ENCODE assay signal across 8 cellular contexts in genomic region chr10:13346280-13346819, GRCh38. TPM values are rescaled to one million over a fixed set of nuclear protein-coding genes. Genes with fewer than 3 reads are reported as not detected.
DNase-seq lines count a peak whose midpoint lies in the region; ATAC-seq and TF ChIP-seq lines count a peak whose summit lies in the region.

No MANE protein-coding gene starts in this region.

- DNase-seq in BE2C (no peak), brain microvascular endothelial cell (peak; percentile 43), right lobe of liver (no peak), thyroid gland (peak; percentile 22 to 24), GM10248 (ENCODE audit: extremely low spot score) (no peak)
- DNase-seq in activated CD4-positive, alpha-beta T cell treated with anti-CD3 and anti-CD28 coated beads, Interleukin-2, amount 50 U/mL, for 48 hours: no peak

- 4% methylated on average over 16 of the region's 17 CpGs for WGBS in HUES64
- WGBS in right lobe of liver (ENCODE audit: insufficient coverage, low coverage, low lambda C conversion rate, missing lambda C conversion rate): 5% methylated on average over 17 of the region's 17 CpGs
- 8 to 13% methylated on average over 17 of the region's 17 CpGs for WGBS in thyroid gland, 2 donors

- TF ChIP-seq POLR2A in right lobe of liver (IDR thresholded peaks at IDR 0.05): no peak
- TF ChIP-seq POLR2A in thyroid gland (IDR thresholded peaks at IDR 0.05): peak in 1 of 2 donors; percentile 12

- peaks cover 3% of the 10 kb centered on the region; the same call in 1 of the 2 replicates for H3K4me1 ChIP-seq in BE2C
- peaks cover 33% of the 10 kb centered on the region for H3K4me1 ChIP-seq in HUES64 (ENCODE audit: insufficient read depth, low read length)
- H3K4me1 ChIP-seq in right lobe of liver: peaks cover 0 to 19% (median 3%) of the 10 kb centered on the region in 4 donors
- peaks cover 15% of the 10 kb centered on the region in 2 donors for H3K4me1 ChIP-seq in thyroid gland

- H3K27me3 ChIP-seq in BE2C (no peaks in the 10 kb centered on the region), HUES64 (ENCODE audit: insufficient read depth, low read length) (peaks cover 21% of the 10 kb centered on the region; the same call in 1 of the 2 replicates), brain microvascular endothelial cell (replicated peaks) (peaks cover 9% of the 10 kb centered on the region), right lobe of liver (no peaks in the 10 kb centered on the region), thyroid gland (no peaks in the 10 kb centered on the region)

- H3K4me3 ChIP-seq in BE2C (ENCODE audit: low read depth, low read length): peak overlapping the region; percentile 67
- peak overlapping the region; percentile 75 for H3K4me3 ChIP-seq in HUES64 (ENCODE audit: low read length)
- H3K4me3 ChIP-seq in brain microvascular endothelial cell (ENCODE audit: low read depth, low read length): peak overlapping the region; percentile 62
- H3K4me3 ChIP-seq in right lobe of liver: peak overlapping the region; percentile 54 to 76 (median 69)
- peak overlapping the region in 2 of 3 donors; percentile 49 to 73 for H3K4me3 ChIP-seq in thyroid gland (replicated peaks in 1 of 3)

- intact Hi-C loops in right lobe of liver (cut with DNase I) (no loop called here), thyroid gland (cut with DNase I) (no loop called here)

- in situ Hi-C loops in brain microvascular endothelial cell (cut with HindIII; ENCODE audit: low pct_ligation_motif_present, low sequenced_read_pairs): no loop called here

- H3K36me3 ChIP-seq in BE2C: peaks cover 20% of the 10 kb centered on the region
- H3K36me3 ChIP-seq in HUES64 (ENCODE audit: insufficient read depth, low read length): peaks cover 28% of the 10 kb centered on the region
- H3K36me3 ChIP-seq in brain microvascular endothelial cell (replicated peaks): no peaks in the 10 kb centered on the region
- no peaks in the 10 kb centered on the region for H3K36me3 ChIP-seq in right lobe of liver
- H3K36me3 ChIP-seq in thyroid gland: no peaks in the 10 kb centered on the region

- ATAC-seq in right lobe of liver (no peak), HG02981 (IDR thresholded peaks at IDR 0.05; ENCODE audit: unreplicated experiment) (no peak)

- H3K9ac ChIP-seq in HUES64 (ENCODE audit: low read depth, low read length): peak overlapping the region; percentile 96

- TF ChIP-seq CTCF in BE2C (IDR thresholded peaks at IDR 0.05; ENCODE audit: low read depth, low read length) (no peak), brain microvascular endothelial cell (IDR thresholded peaks at IDR 0.05; ENCODE audit: low read depth, low read length, missing control alignments) (no peak), right lobe of liver (IDR thresholded peaks at IDR 0.05) (no peak), thyroid gland (IDR thresholded peaks at IDR 0.05) (no peak), GM10248 (IDR thresholded peaks at IDR 0.05; ENCODE audit: control extremely low read depth, extremely low read depth, low read depth, missing control alignments) (no peak)

- no peaks in the 10 kb centered on the region for H3K9me3 ChIP-seq in BE2C
- no peaks in the 10 kb centered on the region for H3K9me3 ChIP-seq in HUES64 (ENCODE audit: insufficient read depth, low read depth, low read length)
- no peaks in the 10 kb centered on the region for H3K9me3 ChIP-seq in right lobe of liver
- H3K9me3 ChIP-seq in thyroid gland: no peaks in the 10 kb centered on the region

- peak overlapping the region; percentile 100 for H3K27ac ChIP-seq in HUES64 (ENCODE audit: low read depth, low read length)
- peak overlapping the region; percentile 90 for H3K27ac ChIP-seq in brain microvascular endothelial cell
- H3K27ac ChIP-seq in right lobe of liver: peak overlapping the region; percentile 83 to 95 (median 88)
- H3K27ac ChIP-seq in thyroid gland: peak overlapping the region; percentile 78 to 96 (median 91)

- CTCF ChIA-PET in GM10248 (lab: Yijun Ruan, JAX): no interaction called here

- POLR2A ChIA-PET in GM10248 (lab: Yijun Ruan, JAX): no interaction called here

RNA-seq across cellular contexts. Expression of gene SEPHS1, which starts 1.7 kb away (rescaled TPM):
- polyA plus RNA-seq in BE2C (2012; ENCODE audit: insufficient read depth, insufficient read length, low read depth): 78.3 TPM
- polyA plus RNA-seq in HUES64 (2013, experiment 1 of 2): 423 TPM
- polyA plus RNA-seq in HUES64 (2013, experiment 2 of 2): 333 TPM
- 10 to 100 TPM; 25.4 to 32.1 (median 29.3) TPM for total RNA-seq in right lobe of liver
- 10 to 100 TPM; 60.0 to 85.6 (median 68.1) TPM for total RNA-seq in thyroid gland

RNA-seq across cellular contexts. Expression of gene PHYH, which starts 46.5 kb away (rescaled TPM):
- polyA plus RNA-seq in BE2C (2012; ENCODE audit: insufficient read depth, insufficient read length, low read depth): 11.7 TPM
- polyA plus RNA-seq in HUES64 (2013, experiment 1 of 2): 15.9 TPM
- polyA plus RNA-seq in HUES64 (2013, experiment 2 of 2): 23.3 TPM
- 100 to 1,000 TPM in 5 of 6 experiments, 10 to 100 TPM in 1; 76.8 to 204 (median 141) TPM for total RNA-seq in right lobe of liver
- 10 to 100 TPM; 48.5 to 86.8 (median 71.4) TPM for total RNA-seq in thyroid gland

Comparison
In these comparisons a context has a peak if more than half of its experiments do, and no peak if none do; other contexts are left out.
1. DNase-seq: peak in brain microvascular endothelial cell (single experiment) and thyroid gland (2 of 2); none in BE2C (single experiment), right lobe of liver (0 of 3), GM10248 (single experiment) and activated CD4-positive, alpha-beta T cell treated with anti-CD3 and anti-CD28 coated beads, Interleukin-2, amount 50 U/mL, for 48 hours (0 of 2).
2. Peak in every context shown above with its lines, with median percentiles within 50 percentile points of each other: H3K4me3 ChIP-seq and H3K27ac ChIP-seq.